Comparison of ENCODE assay signal across 8 cellular contexts in the genomic region with DNA sequence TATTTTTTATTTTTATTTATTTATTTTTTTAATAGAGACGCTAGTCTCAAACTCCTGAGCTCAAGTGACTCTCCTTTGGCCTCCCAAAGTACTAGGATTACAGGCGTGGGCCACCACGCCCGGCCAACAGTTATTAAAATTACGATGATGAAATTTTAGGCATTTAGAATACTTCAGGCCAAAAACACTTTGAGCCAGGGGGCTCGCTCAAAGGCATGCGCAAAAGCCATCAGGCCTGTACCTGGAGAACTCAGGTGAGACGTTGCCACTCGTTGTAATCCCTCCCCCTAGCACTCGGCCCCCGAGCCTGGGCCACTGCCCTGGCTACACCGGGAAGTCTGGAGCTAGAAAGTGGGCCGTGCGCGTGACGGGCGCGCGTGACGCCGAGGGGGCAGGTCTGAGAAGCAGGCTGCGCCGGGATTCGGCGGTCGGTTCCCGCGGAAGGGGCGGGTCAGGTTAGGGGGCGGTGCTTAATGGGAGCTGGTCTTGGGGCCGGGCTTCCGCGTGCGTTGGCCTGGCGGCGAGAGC. TPM values are rescaled to one million over a fixed set of nuclear protein-coding genes. Genes with fewer than 3 reads are reported as not detected.
DNase-seq lines count a peak whose midpoint lies in the region; ATAC-seq lines count a peak whose summit lies in the region.

No MANE protein-coding gene starts in this region.

- DNase-seq in NCI-H524 treated with DMSO at 0.1 percent for 48 hours (lab: John Stamatoyannopoulos, UW) (peak; percentile 71), cortex of kidney (lab: John Stamatoyannopoulos, UW) (peak; percentile 88), left kidney (ENCODE audit: low read depth, low spot score) (peak; percentile 99)
- peak; percentile 100 for DNase-seq in activated CD4-positive, alpha-beta T cell treated with anti-CD3 and anti-CD28 coated beads, Interleukin-2, amount 10 ng/mL, durations not matched to agents 24 days and 14 days
- DNase-seq in stimulated activated CD4-positive, alpha-beta T cell treated with anti-CD3 and anti-CD28 coated beads, Interleukin-1b, Interleukin-23, amount 100 ng/mL, for 48 hours: peak; percentile 98

- H3K9me3 Mint-ChIP-seq in activated CD4-positive, alpha-beta T cell treated with anti-CD3 and anti-CD28 coated beads, Interleukin-2, amount 10 ng/mL, durations not matched to agents 24 days and 14 days: no peaks in the 10 kb centered on the region

- peak overlapping the region; percentile 87 for H3K4me3 Mint-ChIP-seq in activated CD4-positive, alpha-beta T cell treated with anti-CD3 and anti-CD28 coated beads, Interleukin-2, amount 10 ng/mL, durations not matched to agents 24 days and 14 days

- no peaks in the 10 kb centered on the region for H3K9me3 ChIP-seq in BLaER1

- H3K4me3 ChIP-seq in BLaER1: peak overlapping the region; percentile 90

- peaks cover 4% of the 10 kb centered on the region for H3K36me3 Mint-ChIP-seq in activated CD4-positive, alpha-beta T cell treated with anti-CD3 and anti-CD28 coated beads, Interleukin-2, amount 10 ng/mL, durations not matched to agents 24 days and 14 days (ENCODE audit: low read depth)

- H3K4me2 ChIP-seq in BLaER1: peak overlapping the region; percentile 87

- peak overlapping the region; percentile 79 for H3K27ac ChIP-seq in BLaER1

- ATAC-seq in GM19324 (IDR thresholded peaks at IDR 0.05; ENCODE audit: low FRiP score, unreplicated experiment) (peak; percentile 94), HG03460 (IDR thresholded peaks at IDR 0.05; ENCODE audit: unreplicated experiment) (peak; percentile 90)

- intact Hi-C loops in activated CD4-positive, alpha-beta T cell treated with anti-CD3 and anti-CD28 coated beads, Interleukin-2, amount 10 ng/mL, durations not matched to agents 24 days and 14 days (cut with micrococcal nuclease): loop anchor here (1.0 to 2.0 kb wide), 3 partner anchors 45 to 503 kb away; a partner anchor contains a TSS

- H3K27ac Mint-ChIP-seq in activated CD4-positive, alpha-beta T cell treated with anti-CD3 and anti-CD28 coated beads, Interleukin-2, amount 10 ng/mL, durations not matched to agents 24 days and 14 days: peak overlapping the region; percentile 92

- no peaks in the 10 kb centered on the region for H3K27me3 ChIP-seq in BLaER1

- peaks cover 40% of the 10 kb centered on the region for H3K4me1 ChIP-seq in BLaER1

- H3K36me3 ChIP-seq in BLaER1: peaks cover 6% of the 10 kb centered on the region

- H4K20me1 ChIP-seq in BLaER1: peaks cover 36% of the 10 kb centered on the region

- no peaks in the 10 kb centered on the region for H3K27me3 Mint-ChIP-seq in activated CD4-positive, alpha-beta T cell treated with anti-CD3 and anti-CD28 coated beads, Interleukin-2, amount 10 ng/mL, durations not matched to agents 24 days and 14 days

- peaks cover 8% of the 10 kb centered on the region for H3K4me1 Mint-ChIP-seq in activated CD4-positive, alpha-beta T cell treated with anti-CD3 and anti-CD28 coated beads, Interleukin-2, amount 10 ng/mL, durations not matched to agents 24 days and 14 days

- H3K9ac ChIP-seq in BLaER1: peak overlapping the region; percentile 80

RNA-seq across cellular contexts. Expression of a gene that starts 0.3 kb away (rescaled TPM):
- 12.9 TPM in 2 replicates for total RNA-seq in activated CD4-positive, alpha-beta T cell treated with anti-CD3 and anti-CD28 coated beads, Interleukin-2, amount 10 ng/mL, durations not matched to agents 24 days and 14 days

RNA-seq across cellular contexts. Expression of a gene that starts 46.0 kb away (rescaled TPM):
- total RNA-seq in activated CD4-positive, alpha-beta T cell treated with anti-CD3 and anti-CD28 coated beads, Interleukin-2, amount 10 ng/mL, durations not matched to agents 24 days and 14 days: 0.91 and 1.0 TPM in 2 replicates

Comparison
In these comparisons a context has a peak if more than half of its experiments do, and no peak if none do; other contexts are left out.
1. Peak in every context shown above with its lines: DNase-seq, ATAC-seq, H3K4me3 ChIP-seq and H3K27ac ChIP-seq.